Comparison of ENCODE assay signal across 9 cellular contexts in the genomic region with DNA sequence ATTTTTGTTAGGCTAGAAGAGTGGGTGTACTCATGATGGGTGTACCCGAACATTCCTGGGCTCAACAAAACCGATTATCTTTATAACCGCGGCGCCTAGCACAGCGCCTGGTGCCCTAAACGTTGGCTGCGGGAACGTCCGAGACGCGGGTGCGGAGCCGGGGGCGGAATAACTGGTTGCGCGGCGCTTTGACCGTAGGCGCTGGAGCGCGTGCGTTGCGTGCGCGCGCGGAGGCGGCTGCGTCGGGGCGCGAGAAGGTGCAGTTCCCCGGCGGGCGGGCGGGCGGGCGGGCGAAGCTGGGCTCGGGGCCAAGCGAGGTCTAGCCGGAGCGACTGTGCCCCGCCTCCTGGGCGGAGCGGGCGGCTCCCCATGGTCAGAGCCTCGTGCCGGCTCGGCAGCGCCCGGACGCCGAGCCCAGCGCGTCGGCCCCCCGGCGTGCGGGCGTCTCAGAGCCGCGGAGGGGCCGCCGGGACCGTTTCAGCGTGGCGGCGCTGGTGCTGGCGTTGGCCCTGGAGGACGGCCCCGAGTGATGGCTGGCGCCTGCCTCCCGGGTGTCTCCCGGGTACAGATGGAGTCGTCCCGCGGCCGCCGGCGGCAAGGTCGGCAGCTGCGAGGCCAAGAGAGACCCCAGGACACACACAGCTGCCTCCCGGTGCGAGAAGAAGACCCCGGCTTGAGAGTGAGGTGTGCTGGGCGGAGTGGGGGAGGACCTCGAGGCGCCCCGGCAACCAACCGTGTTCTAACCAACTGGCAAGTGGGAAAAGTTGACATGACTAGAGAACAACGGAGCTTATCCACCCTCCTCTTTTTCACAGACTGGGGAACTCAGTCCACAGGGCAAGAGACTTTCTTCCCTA. TPM values are rescaled to one million over a fixed set of nuclear protein-coding genes. Genes with fewer than 3 reads are reported as not detected.
DNase-seq lines count a peak whose midpoint lies in the region; ATAC-seq, FAIRE-seq and TF ChIP-seq lines count a peak whose summit lies in the region.
"Had no signal": no experiment of that assay in that cellular context is flagged by ENCODE, and none has a peak within 500 bp of the region (broad histone marks: within the 10 kb centered on the region; RNA-seq: fewer than 3 reads in every experiment).

Gene PLAAT1, plus strand, starts transcription at position 373 of the 857 bp plus-strand sequence. CDS start 14,429 bp downstream, outside the sequence.

- peak within 1 kb of the TSS in 1 of 2 donors; percentile 53 for H3K9ac ChIP-seq in kidney (ENCODE audit: low read length in 2 of 2)

- H3K4me1 ChIP-seq in kidney (ENCODE audit: control insufficient read depth in 1 of 2, insufficient read depth in 1 of 2, low read depth in 1 of 2, low read length in 2 of 2) = no peaks in the 10 kb centered on the region

- H3K36me3 ChIP-seq in kidney (ENCODE audit: control insufficient read depth in 1 of 2, insufficient read depth in 2 of 2, low read length in 2 of 2) = no peaks in the 10 kb centered on the region
- H3K36me3 ChIP-seq: neutrophil had no signal

- FAIRE-seq in kidney (lab: Jason Lieb, UNC) = no peak

- H3K27ac ChIP-seq in caudate nucleus (ENCODE audit: low read depth, low read length) (peak within 1 kb of the TSS; percentile 39), kidney (ENCODE audit: low read depth in 2 of 2, low read length in 2 of 2) (no peak within 1 kb of the TSS)
- H3K27ac ChIP-seq: neutrophil had no signal

- intact Hi-C loops in kidney (cut with DNase I) = no loop called here

- DNase-seq in AG20443 (ENCODE audit: low spot score) (peak; percentile 76), NOMO-1 (lab: John Stamatoyannopoulos, UW; ENCODE audit: unreplicated experiment in 2 of 2) (peak; percentile 82 to 92), caudate nucleus (lab: John Stamatoyannopoulos, UW) (peak in 51 of 61 donors; percentile 11 to 83 (median 50)), kidney (peak; percentile 80)
- peak; percentile 2 to 13 for DNase-seq in stimulated activated CD4-positive, alpha-beta T cell treated with anti-CD3 and anti-CD28 coated beads, Interleukin-15, amount 100 ng/mL, for 48 hours (ENCODE audit: low read depth in 2 of 2)

- peak within 1 kb of the TSS; percentile 54 to 76 for H3K4me3 ChIP-seq in kidney (ENCODE audit: low read length in 2 of 2)

- no peaks in the 10 kb centered on the region for H3K9me3 ChIP-seq in kidney (ENCODE audit: control insufficient read depth in 1 of 2, low read length in 2 of 2)
- H3K9me3 ChIP-seq: neutrophil had no signal

- TF ChIP-seq CTCF in kidney (IDR thresholded peaks at IDR 0.05; ENCODE audit: borderline replicate concordance, extremely low read depth, insufficient read depth) = no peak

- ATAC-seq in GM18907 (IDR thresholded peaks at IDR 0.05; ENCODE audit: unreplicated experiment) (peak; percentile 74), HG03571 (IDR thresholded peaks at IDR 0.05; ENCODE audit: unreplicated experiment) (peak; percentile 74), HG02610 (IDR thresholded peaks at IDR 0.05; ENCODE audit: unreplicated experiment) (no peak)

RNA-seq across cellular contexts. Expression of gene PLAAT1, which starts in this region (rescaled TPM):
- total RNA-seq in kidney = 0.72 TPM
- 0.39 TPM for polyA plus RNA-seq in kidney (ENCODE audit: insufficient read depth, low read depth, low replicate concordance)

Comparison
In these comparisons a context has a peak if more than half of its experiments do, and no peak if none do; other contexts are left out.
1. Peak in DNase-seq and H3K4me3 ChIP-seq in kidney; RNA of the gene not detected or under 1 TPM.
2. DNase-seq: peak in every context shown above with its lines; median percentile 87 in NOMO-1; 80 in kidney; 76 in AG20443; 50 in caudate nucleus; 8 in stimulated activated CD4-positive, alpha-beta T cell treated with anti-CD3 and anti-CD28 coated beads, Interleukin-15, amount 100 ng/mL, for 48 hours.